Comparison of ENCODE assay signal across 12 cellular contexts in the genomic region with DNA sequence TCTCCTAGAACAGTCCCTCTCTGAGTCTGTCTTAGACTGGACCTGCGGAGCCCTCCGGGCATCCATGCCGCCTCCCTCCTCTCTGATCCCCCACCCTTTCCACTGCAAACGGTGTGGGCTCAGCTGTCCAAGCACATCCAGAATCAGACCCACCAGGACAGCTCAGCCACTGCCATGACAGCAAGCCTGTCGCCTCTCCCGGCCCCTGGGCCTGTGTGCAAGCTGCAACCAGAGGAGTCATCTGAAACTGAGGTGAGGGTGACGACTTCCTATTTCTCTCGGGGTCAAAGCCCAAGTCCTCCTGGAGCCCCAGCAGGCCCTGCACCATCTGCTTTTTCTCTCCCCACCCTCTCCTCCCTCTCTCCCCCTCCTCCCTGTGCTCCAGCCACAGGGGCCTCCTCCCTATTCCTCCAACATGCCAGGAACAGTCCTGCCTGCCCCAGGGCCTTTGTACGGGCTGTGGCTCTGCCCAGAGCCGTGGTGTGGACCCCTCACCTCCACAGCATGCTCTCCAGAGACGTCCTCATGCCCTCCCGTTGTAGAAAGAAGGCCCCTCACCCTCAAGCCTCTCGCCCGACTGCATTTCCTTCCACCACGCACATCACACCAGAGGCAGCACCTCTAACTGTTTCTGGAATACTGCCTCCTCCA. TPM values are rescaled to one million over a fixed set of nuclear protein-coding genes. Genes with fewer than 3 reads are reported as not detected.
DNase-seq lines count a peak whose midpoint lies in the region; ATAC-seq and TF ChIP-seq lines count a peak whose summit lies in the region.
"Had no signal": no experiment of that assay in that cellular context is flagged by ENCODE, and none has a peak within 500 bp of the region (broad histone marks: within the 10 kb centered on the region; RNA-seq: fewer than 3 reads in every experiment).

No MANE protein-coding gene starts in this region.

- ATAC-seq in stimulated activated effector memory CD8-positive, alpha-beta T cell treated with anti-CD3 and anti-CD28 coated beads, Interleukin-12 subunit alpha, Interleukin-12 subunit beta, amount 100 ng/mL, for 72 hours, result no peak
- ATAC-seq in GM19397 (IDR thresholded peaks at IDR 0.05; ENCODE audit: unreplicated experiment) (no peak), T-helper 17 cell (no peak)
- ATAC-seq: WTC11 had no signal

- no peaks in the 10 kb centered on the region for H3K9me3 Mint-ChIP-seq in stimulated activated effector memory CD8-positive, alpha-beta T cell treated with anti-CD3 and anti-CD28 coated beads, Interleukin-12 subunit alpha, Interleukin-12 subunit beta, amount 100 ng/mL, for 72 hours
- H3K9me3 Mint-ChIP-seq: activated naive CD4-positive, alpha-beta T cell treated with anti-CD3 and anti-CD28 coated beads, Interleukin-2, amount 10 ng/mL, durations not matched to agents 7 days and 5 days; WTC11 had no signal

- peaks cover 88% of the 10 kb centered on the region for H3K36me3 Mint-ChIP-seq in stimulated activated effector memory CD8-positive, alpha-beta T cell treated with anti-CD3 and anti-CD28 coated beads, Interleukin-12 subunit alpha, Interleukin-12 subunit beta, amount 100 ng/mL, for 72 hours
- H3K36me3 Mint-ChIP-seq in T-helper 17 cell (ENCODE audit: low read depth), result peaks cover 5% of the 10 kb centered on the region

- H3K4me3 ChIP-seq in HEK293 (ENCODE audit: low read depth, low read length) (no peak overlapping the region), esophagus (ENCODE audit: low read depth in 1 of 2, low read length in 2 of 2) (no peak overlapping the region)
- H3K4me3 ChIP-seq: tibial nerve had no signal

- H3K27ac Mint-ChIP-seq in stimulated activated effector memory CD8-positive, alpha-beta T cell treated with anti-CD3 and anti-CD28 coated beads, Interleukin-12 subunit alpha, Interleukin-12 subunit beta, amount 100 ng/mL, for 72 hours, result peak overlapping the region; percentile 69
- no peak overlapping the region for H3K27ac Mint-ChIP-seq in T-helper 17 cell
- H3K27ac Mint-ChIP-seq: WTC11 had no signal

- H3K4me1 Mint-ChIP-seq in stimulated activated effector memory CD8-positive, alpha-beta T cell treated with anti-CD3 and anti-CD28 coated beads, Interleukin-12 subunit alpha, Interleukin-12 subunit beta, amount 100 ng/mL, for 72 hours, result no peaks in the 10 kb centered on the region
- peaks cover 2% of the 10 kb centered on the region for H3K4me1 Mint-ChIP-seq in T-helper 17 cell
- H3K4me1 Mint-ChIP-seq: activated naive CD4-positive, alpha-beta T cell treated with anti-CD3 and anti-CD28 coated beads, Interleukin-2, amount 10 ng/mL, durations not matched to agents 7 days and 5 days; WTC11 had no signal

- H3K9me3 ChIP-seq in HEK293 (ENCODE audit: control insufficient read depth, insufficient read depth, low read depth, low read length), result no peaks in the 10 kb centered on the region
- H3K9me3 ChIP-seq in esophagus (ENCODE audit: control insufficient read depth in 2 of 2, insufficient read depth in 1 of 2, low read depth in 1 of 2, low read length in 1 of 2), result no peaks in the 10 kb centered on the region
- no peaks in the 10 kb centered on the region for H3K9me3 ChIP-seq in T-helper 17 cell (ENCODE audit: control insufficient read depth, low read length, poor library complexity, severe bottlenecking)
- H3K9me3 ChIP-seq: tibial nerve had no signal

- WGBS in esophagus, 2 donors, result 83 to 87% methylated on average over 15 of the region's 15 CpGs

- H3K27me3 Mint-ChIP-seq in T-helper 17 cell, result no peaks in the 10 kb centered on the region
- H3K27me3 Mint-ChIP-seq: activated naive CD4-positive, alpha-beta T cell treated with anti-CD3 and anti-CD28 coated beads, Interleukin-2, amount 10 ng/mL, durations not matched to agents 7 days and 5 days had no signal

- H3K36me3 ChIP-seq in HEK293 (ENCODE audit: control insufficient read depth in 2 of 2, insufficient read depth in 1 of 2, low read length in 2 of 2) (peaks cover 7 to 87% of the 10 kb centered on the region in 2 experiments; a peak in 2 of 3 replicates), esophagus (ENCODE audit: control insufficient read depth in 2 of 2, insufficient read depth in 2 of 2, low read length in 1 of 2) (peaks cover 16 to 73% of the 10 kb centered on the region in 2 donors)

- H3K27ac ChIP-seq in HEK293 (ENCODE audit: extremely low read depth, low read depth, low read length) (peak overlapping the region; percentile 64; the same call in 1 of the 2 replicates), RWPE1 (peak overlapping the region; percentile 100), esophagus (ENCODE audit: low read depth in 2 of 2, low read length in 1 of 2) (peak overlapping the region; percentile 78 to 85)

- H3K4me3 Mint-ChIP-seq in stimulated activated effector memory CD8-positive, alpha-beta T cell treated with anti-CD3 and anti-CD28 coated beads, Interleukin-12 subunit alpha, Interleukin-12 subunit beta, amount 100 ng/mL, for 72 hours, result no peak overlapping the region
- no peak overlapping the region for H3K4me3 Mint-ChIP-seq in T-helper 17 cell
- H3K4me3 Mint-ChIP-seq: activated naive CD4-positive, alpha-beta T cell treated with anti-CD3 and anti-CD28 coated beads, Interleukin-2, amount 10 ng/mL, durations not matched to agents 7 days and 5 days; WTC11 had no signal

- CTCF ChIA-PET in HEK293 (lab: Yijun Ruan, JAX), result interaction anchor here (0.6 kb wide), 1 partner anchor 1034 kb away, joined by 4 read pairs; no protein-coding TSS in a partner anchor
- CTCF ChIA-PET in RWPE1 (lab: Yijun Ruan, JAX), result interaction anchor here (0.7 kb wide), 1 partner anchor 64 kb away, joined by 3 read pairs; no protein-coding TSS in a partner anchor

- TF ChIP-seq CTCF in HEK293 (tag by site-specific recombination; IDR thresholded peaks at IDR 0.05) (no peak), RWPE1 (conservative IDR thresholded peaks at IDR 0.05; ENCODE audit: low read depth) (no peak)

- POLR2A ChIA-PET in HEK293 (lab: Yijun Ruan, JAX), result no interaction called here
- POLR2A ChIA-PET in RWPE1 (lab: Yijun Ruan, JAX; ENCODE audit: low non-redundant PET), result no interaction called here

- H3K27me3 ChIP-seq in esophagus (ENCODE audit: control insufficient read depth in 1 of 2, insufficient read depth in 2 of 2, low read length in 2 of 2), result no peaks in the 10 kb centered on the region
- H3K27me3 ChIP-seq: tibial nerve had no signal

- DNase-seq in RWPE1 (ENCODE audit: low spot score) (no peak), NCI-H1105 (lab: John Stamatoyannopoulos, UW) (no peak), T-helper 17 cell (no peak)
- no peak for DNase-seq in stimulated activated effector memory CD8-positive, alpha-beta T cell treated with anti-CD3 and anti-CD28 coated beads, Interleukin-12 subunit alpha, Interleukin-12 subunit beta, amount 100 ng/mL, for 72 hours (ENCODE audit: low spot score in 2 of 2)
- DNase-seq: activated CD8-positive, alpha-beta memory T cell treated with anti-CD3 and anti-CD28 coated beads, Interleukin-2, amount 50 U/mL, for 48 hours; activated naive CD4-positive, alpha-beta T cell treated with anti-CD3 and anti-CD28 coated beads, Interleukin-2, amount 10 ng/mL, durations not matched to agents 7 days and 5 days; NCI-H1105 treated with DMSO at 0.1 percent for 48 hours had no signal

- H3K4me1 ChIP-seq in HEK293 (ENCODE audit: control insufficient read depth, insufficient read depth, low read length) (peaks cover 6% of the 10 kb centered on the region), esophagus (ENCODE audit: control insufficient read depth in 2 of 2, insufficient read depth in 2 of 2, low read length in 1 of 2) (peaks cover 0 to 19% of the 10 kb centered on the region in 2 donors)

TF ChIP-seq in HEK293, 187 proteins besides CTCF, POLR2A, EP300 and RAD21:
- TF ChIP-seq ZNF692 (tag by site-specific recombination; IDR thresholded peaks at IDR 0.05) (no peak), ZNF362 (tag by site-specific recombination; IDR thresholded peaks at IDR 0.05) (no peak), ZNF623 (tag by site-specific recombination; IDR thresholded peaks at IDR 0.05) (peak; percentile 97)
TF ChIP-seq in HEK293: peak in this region for 1.

RNA-seq across cellular contexts. Expression of gene MYDGF, which starts 23.5 kb away (rescaled TPM):
- polyA plus RNA-seq in esophagus, result 10 to 100 TPM; 22.9 to 67.5 TPM
- total RNA-seq in T-helper 17 cell, result 10 to 100 TPM; 33.9 to 37.9 TPM

RNA-seq across cellular contexts. Expression of gene DPP9, which starts 30.0 kb away (rescaled TPM):
- 10 to 100 TPM; 24.3 to 29.2 TPM for polyA plus RNA-seq in esophagus
- 10 to 100 TPM; 84.1 to 91.8 TPM for total RNA-seq in T-helper 17 cell

RNA-seq across cellular contexts. Expression of gene TNFAIP8L1, which starts 54.3 kb away (rescaled TPM):
- 1 to 10 TPM; 4.2 to 4.7 TPM for polyA plus RNA-seq in esophagus
- 10 to 100 TPM; 14.9 to 18.3 TPM for total RNA-seq in T-helper 17 cell
